ENCODE assay signal across 18 cellular contexts in genomic region chr14:62763951-62764350, GRCh38.
DNase-seq lines count a peak whose midpoint lies in the region; FAIRE-seq and TF ChIP-seq lines count a peak whose summit lies in the region.
"Had no signal": no experiment of that assay in that cellular context is flagged by ENCODE, and none has a peak within 500 bp of the region (broad histone marks: within the 10 kb centered on the region; RNA-seq: fewer than 3 reads in every experiment).

No MANE protein-coding gene starts in this region.

- no peak for TF ChIP-seq CTCF in D721Med (IDR thresholded peaks at IDR 0.05; ENCODE audit: insufficient read depth, missing control alignments)

- DNase-seq in D721Med (ENCODE audit: insufficient read length, low spot score) (no peak), adipocyte (ENCODE audit: low read depth) (peak; percentile 22), astrocyte of the hippocampus (ENCODE audit: low read depth, low spot score) (peak; percentile 15), AG08395 (ENCODE audit: low spot score) (no peak), GM19239 (ENCODE audit: insufficient read length, low spot score) (no peak), superior temporal gyrus (ENCODE audit: extremely low spot score) (no peak)
- DNase-seq: BE2C; C1 segment of cervical spinal cord; CD4-positive, alpha-beta memory T cell; CD4-positive, CD25-positive, alpha-beta regulatory T cell; CD8-positive, alpha-beta memory T cell; COR-L47; DMS79 treated with DMSO at 0.1 percent for 48 hours; GF-D8 had no signal

- FAIRE-seq in D721Med (lab: Jason Lieb, UNC) (peak; percentile 61), GM19239 (lab: Jason Lieb, UNC) (no peak)
- FAIRE-seq: G401.6, GM12891 had no signal

- no peak overlapping the region for H3K9ac ChIP-seq in adipocyte (ENCODE audit: low read length)
- H3K9ac ChIP-seq: BLaER1 had no signal

- no peaks in the 10 kb centered on the region for H3K27me3 ChIP-seq in adipocyte (replicated peaks; ENCODE audit: control insufficient read depth, insufficient read depth, low read length)
- H3K27me3 ChIP-seq: BE2C, BLaER1 had no signal

- H3K4me3 ChIP-seq in adipocyte (ENCODE audit: low read length) = no peak overlapping the region
- H3K4me3 ChIP-seq: A549, BLaER1 had no signal

- no peaks in the 10 kb centered on the region for H3K36me3 ChIP-seq in adipocyte (ENCODE audit: control insufficient read depth, insufficient read depth, low read length, severe bottlenecking)
- H3K36me3 ChIP-seq: BE2C, BLaER1 had no signal

- no peaks in the 10 kb centered on the region for H3K4me1 ChIP-seq in adipocyte (ENCODE audit: control insufficient read depth, insufficient read depth, low read length)
- H3K4me1 ChIP-seq: A549, BE2C, BLaER1 had no signal

- peaks cover 4% of the 10 kb centered on the region for H3K9me3 ChIP-seq in adipocyte (ENCODE audit: control insufficient read depth, low read length)
- H3K9me3 ChIP-seq: A549, BE2C, BLaER1 had no signal

Comparison
In these comparisons a context has a peak if more than half of its experiments do, and no peak if none do; other contexts are left out.
1. DNase-seq: peak in adipocyte (single experiment) and astrocyte of the hippocampus (single experiment); none in D721Med (single experiment), AG08395 (single experiment), GM19239 (single experiment) and superior temporal gyrus (single experiment).